In the genomic region with DNA sequence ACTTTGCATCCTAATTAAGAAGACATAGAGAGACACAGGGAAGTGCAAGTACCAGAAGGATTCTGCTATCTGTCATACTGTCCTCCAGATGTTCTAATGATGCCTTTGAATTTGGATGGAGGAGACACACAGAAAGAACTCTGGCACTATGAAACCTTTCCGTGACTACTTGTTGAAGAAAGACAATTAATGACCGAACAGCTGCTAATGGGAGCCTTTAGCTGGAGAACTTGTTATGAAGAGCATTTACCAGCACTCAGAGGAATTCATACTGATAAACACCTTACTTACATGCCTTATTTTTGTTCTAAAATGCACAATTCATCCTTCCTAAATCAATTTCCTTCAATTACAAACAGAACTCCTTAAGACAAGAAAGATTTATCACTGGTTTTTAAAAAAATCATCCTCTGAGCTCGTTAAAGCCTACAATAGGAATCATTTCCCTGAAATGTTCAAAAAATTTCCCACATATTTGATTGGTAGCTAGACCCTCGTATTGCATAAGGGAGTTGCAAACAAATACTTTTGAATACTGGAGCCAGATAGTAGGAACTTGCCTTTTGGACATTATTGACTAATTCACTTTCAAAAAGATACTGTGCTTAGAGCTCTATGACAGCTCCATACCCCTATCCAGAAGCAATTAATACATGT, we compare ENCODE assay signal across 31 cellular contexts.
"Had no signal": no experiment of that assay in that cellular context is flagged by ENCODE, and none has a peak within 500 bp of the region (broad histone marks: within the 10 kb centered on the region; RNA-seq: fewer than 3 reads in every experiment).

No MANE protein-coding gene starts in this region.

- H3K27ac Mint-ChIP-seq: activated CD4-positive, alpha-beta memory T cell treated with anti-CD3 and anti-CD28 coated beads, Interleukin-2, amount 10 ng/mL, durations not matched to agents 7 days and 5 days; activated CD4-positive, alpha-beta T cell treated with anti-CD3 and anti-CD28 coated beads for 36 hours; activated CD4-positive, alpha-beta T cell treated with anti-CD3 and anti-CD28 coated beads, Interleukin-2, amount 10 ng/mL, durations not matched to agents 24 days and 14 days; activated naive CD4-positive, alpha-beta T cell treated with anti-CD3 and anti-CD28 coated beads, Interleukin-2, amount 10 ng/mL, durations not matched to agents 7 days and 5 days; activated naive CD4-positive, alpha-beta T cell treated with anti-CD3 and anti-CD28 coated beads, Interleukin-2, amount 50 U/mL, for 72 hours; activated naive CD8-positive, alpha-beta T cell treated with anti-CD3 and anti-CD28 coated beads, Interleukin-2, amount 10 ng/mL, durations not matched to agents 7 days and 5 days; activated T-cell treated with anti-CD3 and anti-CD28 coated beads, Interleukin-2, amount 50 U/mL, for 24 hours; activated T-cell treated with anti-CD3 and anti-CD28 coated beads, Interleukin-2, amount 50 U/mL, for 72 hours; T-cell; T-helper 1 cell treated with Interleukin-12 subunit alpha and Interleukin-12 subunit beta and Interleukin-4 antibody, amounts not matched to agents 30 μg/mL and 1 μg/mL, for 36 hours had no signal

- H3K4me3 ChIP-seq: ascending aorta, breast epithelium, cardiac muscle cell, colonic mucosa, esophagus squamous epithelium, heart left ventricle had no signal

- H3K27ac ChIP-seq: ascending aorta, breast epithelium, cardiac muscle cell, colonic mucosa, epithelial cell of prostate, esophagus squamous epithelium, heart left ventricle had no signal

- H3K9me3 Mint-ChIP-seq: activated CD4-positive, alpha-beta memory T cell treated with anti-CD3 and anti-CD28 coated beads, Interleukin-2, amount 10 ng/mL, durations not matched to agents 7 days and 5 days; activated CD4-positive, alpha-beta T cell treated with anti-CD3 and anti-CD28 coated beads, Interleukin-2, amount 10 ng/mL, durations not matched to agents 24 days and 14 days; activated naive CD4-positive, alpha-beta T cell treated with anti-CD3 and anti-CD28 coated beads, Interleukin-2, amount 10 ng/mL, durations not matched to agents 7 days and 5 days; activated naive CD4-positive, alpha-beta T cell treated with anti-CD3 and anti-CD28 coated beads, Interleukin-2, amount 50 U/mL, for 72 hours; activated naive CD8-positive, alpha-beta T cell treated with anti-CD3 and anti-CD28 coated beads, Interleukin-2, amount 10 ng/mL, durations not matched to agents 7 days and 5 days; activated T-cell treated with anti-CD3 and anti-CD28 coated beads, Interleukin-2, amount 50 U/mL, for 24 hours; activated T-cell treated with anti-CD3 and anti-CD28 coated beads, Interleukin-2, amount 50 U/mL, for 72 hours; brain; T-helper 1 cell treated with Interleukin-12 subunit alpha and Interleukin-12 subunit beta and Interleukin-4 antibody, amounts not matched to agents 30 μg/mL and 1 μg/mL, for 36 hours had no signal

- H3K4me3 Mint-ChIP-seq: activated CD4-positive, alpha-beta memory T cell treated with anti-CD3 and anti-CD28 coated beads, Interleukin-2, amount 10 ng/mL, durations not matched to agents 7 days and 5 days; activated CD4-positive, alpha-beta T cell treated with anti-CD3 and anti-CD28 coated beads for 36 hours; activated CD4-positive, alpha-beta T cell treated with anti-CD3 and anti-CD28 coated beads, Interleukin-2, amount 10 ng/mL, durations not matched to agents 24 days and 14 days; activated naive CD4-positive, alpha-beta T cell treated with anti-CD3 and anti-CD28 coated beads, Interleukin-2, amount 10 ng/mL, durations not matched to agents 7 days and 5 days; activated naive CD8-positive, alpha-beta T cell treated with anti-CD3 and anti-CD28 coated beads, Interleukin-2, amount 10 ng/mL, durations not matched to agents 7 days and 5 days; activated T-cell treated with anti-CD3 and anti-CD28 coated beads, Interleukin-2, amount 50 U/mL, for 24 hours; activated T-cell treated with anti-CD3 and anti-CD28 coated beads, Interleukin-2, amount 50 U/mL, for 72 hours; brain; T-cell; T-helper 1 cell treated with Interleukin-12 subunit alpha and Interleukin-12 subunit beta and Interleukin-4 antibody, amounts not matched to agents 30 μg/mL and 1 μg/mL, for 36 hours had no signal

- H3K36me3 ChIP-seq: ascending aorta, breast epithelium, cardiac muscle cell, colonic mucosa, esophagus squamous epithelium, heart left ventricle had no signal

- H3K4me1 Mint-ChIP-seq: activated CD4-positive, alpha-beta memory T cell treated with anti-CD3 and anti-CD28 coated beads, Interleukin-2, amount 10 ng/mL, durations not matched to agents 7 days and 5 days; activated CD4-positive, alpha-beta T cell treated with anti-CD3 and anti-CD28 coated beads for 36 hours; activated CD4-positive, alpha-beta T cell treated with anti-CD3 and anti-CD28 coated beads, Interleukin-2, amount 10 ng/mL, durations not matched to agents 24 days and 14 days; activated naive CD4-positive, alpha-beta T cell treated with anti-CD3 and anti-CD28 coated beads, Interleukin-2, amount 10 ng/mL, durations not matched to agents 7 days and 5 days; activated naive CD8-positive, alpha-beta T cell treated with anti-CD3 and anti-CD28 coated beads, Interleukin-2, amount 10 ng/mL, durations not matched to agents 7 days and 5 days; T-cell had no signal

- ATAC-seq: activated CD4-positive, alpha-beta T cell treated with anti-CD3 and anti-CD28 coated beads for 36 hours; activated naive CD4-positive, alpha-beta T cell treated with anti-CD3 and anti-CD28 coated beads, Interleukin-2, amount 50 U/mL, for 72 hours; activated T-cell treated with anti-CD3 and anti-CD28 coated beads, Interleukin-2, amount 50 U/mL, for 72 hours; heart left ventricle; T-cell had no signal

- DNase-seq: activated CD4-positive, alpha-beta memory T cell treated with anti-CD3 and anti-CD28 coated beads, Interleukin-2, amount 10 ng/mL, durations not matched to agents 7 days and 5 days; activated CD4-positive, alpha-beta T cell treated with anti-CD3 and anti-CD28 coated beads for 36 hours; activated CD4-positive, alpha-beta T cell treated with anti-CD3 and anti-CD28 coated beads, Interleukin-2, amount 10 ng/mL, durations not matched to agents 24 days and 14 days; activated CD4-positive, alpha-beta T cell treated with anti-CD3 and anti-CD28 coated beads, Interleukin-2, amount 50 U/mL, for 4 hours; activated CD4-positive, CD25-positive, alpha-beta regulatory T cell; activated CD4-positive, CD25-positive, alpha-beta regulatory T cell treated with anti-CD3 and anti-CD28 coated beads, Interleukin-2, amount 50 U/mL, for 72 hours; activated CD8-positive, alpha-beta memory T cell treated with anti-CD3 and anti-CD28 coated beads, Interleukin-2, amount 50 U/mL, for 48 hours; activated gamma-delta T cell; activated naive CD4-positive, alpha-beta T cell; activated naive CD4-positive, alpha-beta T cell treated with anti-CD3 and anti-CD28 coated beads, Interleukin-2, amount 10 ng/mL, durations not matched to agents 7 days and 5 days; activated naive CD8-positive, alpha-beta T cell treated with anti-CD3 and anti-CD28 coated beads, Interleukin-2, amount 10 ng/mL, durations not matched to agents 7 days and 5 days; activated T-cell treated with anti-CD3 and anti-CD28 coated beads for 4 hours; activated T-cell treated with anti-CD3 and anti-CD28 coated beads, Interleukin-2, amount 50 U/mL, for 24 hours; activated T-cell treated with anti-CD3 and anti-CD28 coated beads, Interleukin-2, amount 50 U/mL, for 72 hours; central memory CD4-positive, alpha-beta T cell; cerebellar nuclear complex; colonic mucosa; effector CD8-positive, alpha-beta T cell; esophagus squamous epithelium; foreskin fibroblast; glutamatergic neuron; heart left ventricle; T-cell; T1000 had no signal

- H3K9me3 ChIP-seq: ascending aorta, breast epithelium, colonic mucosa, esophagus squamous epithelium, heart left ventricle had no signal

- H3K4me1 ChIP-seq: ascending aorta, breast epithelium, colonic mucosa, esophagus squamous epithelium, heart left ventricle had no signal

- H3K27me3 ChIP-seq: ascending aorta, breast epithelium, cardiac muscle cell, colonic mucosa, esophagus squamous epithelium, heart left ventricle had no signal

- H3K27me3 Mint-ChIP-seq: activated CD4-positive, alpha-beta memory T cell treated with anti-CD3 and anti-CD28 coated beads, Interleukin-2, amount 10 ng/mL, durations not matched to agents 7 days and 5 days; activated CD4-positive, alpha-beta T cell treated with anti-CD3 and anti-CD28 coated beads for 36 hours; activated CD4-positive, alpha-beta T cell treated with anti-CD3 and anti-CD28 coated beads, Interleukin-2, amount 10 ng/mL, durations not matched to agents 24 days and 14 days; activated naive CD4-positive, alpha-beta T cell treated with anti-CD3 and anti-CD28 coated beads, Interleukin-2, amount 10 ng/mL, durations not matched to agents 7 days and 5 days; activated T-cell treated with anti-CD3 and anti-CD28 coated beads, Interleukin-2, amount 50 U/mL, for 24 hours; brain; T-cell had no signal

- H3K36me3 Mint-ChIP-seq: activated naive CD4-positive, alpha-beta T cell treated with anti-CD3 and anti-CD28 coated beads, Interleukin-2, amount 10 ng/mL, durations not matched to agents 7 days and 5 days; activated naive CD4-positive, alpha-beta T cell treated with anti-CD3 and anti-CD28 coated beads, Interleukin-2, amount 50 U/mL, for 72 hours; activated naive CD8-positive, alpha-beta T cell treated with anti-CD3 and anti-CD28 coated beads, Interleukin-2, amount 10 ng/mL, durations not matched to agents 7 days and 5 days; brain; T-cell had no signal
